In genomic region chr16:785563-786535, GRCh38 we compare ENCODE assay signal across 1 cellular context.
A peak's percentile ranks its signal among the peaks of the same experiment; 100 is the strongest.
TF ChIP-seq lines count a peak whose summit lies in the region.

No MANE protein-coding gene starts in this region.

TF ChIP-seq in HEK293, 187 proteins besides CTCF, POLR2A, EP300 and RAD21 (continued from another document):
- TF ChIP-seq ZNF645 (tag by site-specific recombination; IDR thresholded peaks at IDR 0.05) (no peak), ZNF791 (tag by site-specific recombination; IDR thresholded peaks at IDR 0.05) (no peak), OVOL3 (tag by site-specific recombination; IDR thresholded peaks at IDR 0.05) (no peak), IKZF3 (tag by site-specific recombination; IDR thresholded peaks at IDR 0.05) (peak; percentile 72), ZBTB17 (tag by site-specific recombination; IDR thresholded peaks at IDR 0.05) (peak; percentile 43), SCRT2 (tag by site-specific recombination; IDR thresholded peaks at IDR 0.05) (no peak), PATZ1 (tag by site-specific recombination; IDR thresholded peaks at IDR 0.05) (peak; percentile 38; the same call in 1 of the 2 replicates), ZNF2 (tag by site-specific recombination; IDR thresholded peaks at IDR 0.05) (peak; percentile 73; the same call in 1 of the 2 replicates), ZNF626 (tag by site-specific recombination; IDR thresholded peaks at IDR 0.05) (no peak), ZNF560 (tag by site-specific recombination; IDR thresholded peaks at IDR 0.05; ENCODE audit: borderline replicate concordance) (no peak), ZNF561 (tag by site-specific recombination; IDR thresholded peaks at IDR 0.05; ENCODE audit: borderline replicate concordance) (0 out of 2 replicates have a peak, but pooled peaks have one; percentile 50), ZFP37 (tag by site-specific recombination; IDR thresholded peaks at IDR 0.05) (peak; percentile 63; the same call in 1 of the 2 replicates), ZFHX2 (tag by site-specific recombination; conservative IDR thresholded peaks at IDR 0.05) (peak; percentile 50), ZBTB26 (tag by site-specific recombination; optimal IDR thresholded peaks at IDR 0.05) (peak; percentile 59), EGR2 (tag by site-specific recombination; IDR thresholded peaks at IDR 0.05; ENCODE audit: low read depth) (peak; percentile 40; the same call in 1 of the 2 replicates), ZNF585B (tag by site-specific recombination; IDR thresholded peaks at IDR 0.05) (no peak)
